Comparison of ENCODE assay signal across 22 cellular contexts in genomic region chrX:9609987-9610386, GRCh38.
"Had no signal": no experiment of that assay in that cellular context is flagged by ENCODE, and none has a peak within 500 bp of the region (broad histone marks: within the 10 kb centered on the region; RNA-seq: fewer than 3 reads in every experiment).

No MANE protein-coding gene starts in this region.

- H3K4me3 ChIP-seq: esophagus muscularis mucosa, gastrocnemius medialis, neural progenitor cell, ovary, right atrium auricular region, sigmoid colon, skin epidermis, stomach, thoracic aorta, transverse colon had no signal

- H3K9me3 ChIP-seq: esophagus muscularis mucosa, gastrocnemius medialis, ovary, right atrium auricular region, sigmoid colon, stomach, thoracic aorta, transverse colon had no signal

- H2AFZ ChIP-seq: neural progenitor cell had no signal

- H3K4me1 ChIP-seq: right atrium auricular region, sigmoid colon, stomach, transverse colon had no signal

- H3K36me3 ChIP-seq: esophagus muscularis mucosa, gastrocnemius medialis, neural progenitor cell, ovary, right atrium auricular region, sigmoid colon, stomach, thoracic aorta, transverse colon had no signal

- H3K27ac ChIP-seq: esophagus muscularis mucosa, gastrocnemius medialis, neural progenitor cell, ovary, right atrium auricular region, sigmoid colon, skin epidermis, stomach, thoracic aorta, transverse colon had no signal

- FAIRE-seq: endometrium, keratinocyte had no signal

- DNase-seq: effector memory CD4-positive, alpha-beta T cell; gastrocnemius medialis; glutamatergic neuron; immature natural killer cell; left cardiac atrium; left ventricle myocardium superior; natural killer cell; nucleus accumbens; ovary; sigmoid colon; stimulated activated CD4-positive, alpha-beta T cell treated with anti-CD3 and anti-CD28 coated beads, Interleukin-12 subunit alpha, Interleukin-12 subunit beta, amount 100 ng/mL, for 4 hours; stimulated activated naive CD4-positive, alpha-beta T cell; stomach; substantia nigra; transverse colon had no signal

- H3K27me3 ChIP-seq: esophagus muscularis mucosa, gastrocnemius medialis, neural progenitor cell, ovary, right atrium auricular region, sigmoid colon, stomach, transverse colon had no signal

- H3K9ac ChIP-seq: neural progenitor cell had no signal
